ENCODE assay signal across 1 cellular context in genomic region chr9:133968428-133968827, GRCh38.
TF ChIP-seq lines count a peak whose summit lies in the region.

No MANE protein-coding gene starts in this region.

TF ChIP-seq in HepG2, 621 proteins besides CTCF, POLR2A, EP300 and RAD21:
- TF ChIP-seq FOXK2 (IDR thresholded peaks at IDR 0.05) (no peak), ZNF414 (CRISPR knock-in tag; IDR thresholded peaks at IDR 0.05) (no peak), KDM5A (IDR thresholded peaks at IDR 0.05; ENCODE audit: borderline replicate concordance, low read length) (no peak), XRCC5 (optimal IDR thresholded peaks at IDR 0.05; ENCODE audit: low read length) (no peak), ZNF12 (CRISPR knock-in tag; IDR thresholded peaks at IDR 0.05) (no peak), ZNF557 (CRISPR knock-in tag; IDR thresholded peaks at IDR 0.05) (no peak), ZNF609 (CRISPR knock-in tag; IDR thresholded peaks at IDR 0.05; ENCODE audit: borderline replicate concordance) (no peak), ZNF558 (CRISPR knock-in tag; IDR thresholded peaks at IDR 0.05; ENCODE audit: borderline replicate concordance) (no peak), ZBTB40 (IDR thresholded peaks at IDR 0.05) (no peak), ZBTB40 (CRISPR knock-in tag; IDR thresholded peaks at IDR 0.05) (no peak), BCLAF1 (IDR thresholded peaks at IDR 0.05) (no peak), ZNF75D (CRISPR knock-in tag; IDR thresholded peaks at IDR 0.05; ENCODE audit: borderline replicate concordance) (no peak), ZNF720 (CRISPR knock-in tag; IDR thresholded peaks at IDR 0.05) (no peak), ISX (CRISPR knock-in tag; conservative IDR thresholded peaks at IDR 0.05) (no peak), MXD1 (CRISPR knock-in tag; IDR thresholded peaks at IDR 0.05) (no peak), HOXD1 (CRISPR knock-in tag; IDR thresholded peaks at IDR 0.05) (no peak), ZNF276 (CRISPR knock-in tag; IDR thresholded peaks at IDR 0.05; ENCODE audit: low read depth) (no peak), TBX3 (IDR thresholded peaks at IDR 0.05; ENCODE audit: borderline replicate concordance) (no peak)
- TF ChIP-seq, protein P1, sequence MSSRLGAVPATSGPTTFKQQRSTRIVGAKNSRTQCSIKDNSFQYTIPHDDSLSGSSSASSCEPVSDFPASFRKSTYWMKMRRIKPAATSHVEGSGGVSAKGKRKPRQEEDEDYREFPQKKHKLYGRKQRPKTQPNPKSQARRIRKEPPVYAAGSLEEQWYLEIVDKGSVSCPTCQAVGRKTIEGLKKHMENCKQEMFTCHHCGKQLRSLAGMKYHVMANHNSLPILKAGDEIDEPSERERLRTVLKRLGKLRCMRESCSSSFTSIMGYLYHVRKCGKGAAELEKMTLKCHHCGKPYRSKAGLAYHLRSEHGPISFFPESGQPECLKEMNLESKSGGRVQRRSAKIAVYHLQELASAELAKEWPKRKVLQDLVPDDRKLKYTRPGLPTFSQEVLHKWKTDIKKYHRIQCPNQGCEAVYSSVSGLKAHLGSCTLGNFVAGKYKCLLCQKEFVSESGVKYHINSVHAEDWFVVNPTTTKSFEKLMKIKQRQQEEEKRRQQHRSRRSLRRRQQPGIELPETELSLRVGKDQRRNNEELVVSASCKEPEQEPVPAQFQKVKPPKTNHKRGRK (CRISPR knock-in tag; IDR thresholded peaks at IDR 0.05) = no peak
